ENCODE assay signal across 8 cellular contexts in genomic region chr15:74613953-74614743, GRCh38. TPM values are rescaled to one million over a fixed set of nuclear protein-coding genes. Genes with fewer than 3 reads are reported as not detected.
DNase-seq lines count a peak whose midpoint lies in the region; ATAC-seq, FAIRE-seq and TF ChIP-seq lines count a peak whose summit lies in the region.

No MANE protein-coding gene starts in this region.

- no peaks in the 10 kb centered on the region for H3K9me1 ChIP-seq in endothelial cell of umbilical vein (replicated peaks; ENCODE audit: control insufficient read depth, extremely low read depth, insufficient read depth, low read length)

- H3K27ac ChIP-seq in DOHH2 (ENCODE audit: low read depth, low read length) (no peak overlapping the region), OCI-LY1 (ENCODE audit: low read depth, low read length, poor library complexity, severe bottlenecking) (no peak overlapping the region), endothelial cell of umbilical vein (ENCODE audit: insufficient read depth, low read depth, low read length) (no peak overlapping the region)

- peak overlapping the region; percentile 60 for H3K27ac Mint-ChIP-seq in osteocyte (ENCODE audit: unreplicated experiment)

- intact Hi-C loops in endothelial cell of umbilical vein (cut with micrococcal nuclease), result loop anchor here (1.0 to 2.0 kb wide), 4 partner anchors 15 to 153 kb away; partner anchors contain the start of gene UBL7

- DNase-seq in endothelial cell of umbilical vein (ENCODE audit: low read depth, low spot score), result peak; percentile 77
- no peak for DNase-seq in osteocyte (ENCODE audit: extremely low spot score, unreplicated experiment)
- no peak for DNase-seq in medulla oblongata (ENCODE audit: extremely low spot score)
- no peak for DNase-seq in left lobe of liver (ENCODE audit: low spot score)
- DNase-seq in DMS53 treated with DMSO at 0.1 percent for 48 hours (lab: John Stamatoyannopoulos, UW; ENCODE audit: unreplicated experiment), result no peak

- H3K9me3 Mint-ChIP-seq in osteocyte (ENCODE audit: unreplicated experiment), result no peaks in the 10 kb centered on the region

- H3K36me3 Mint-ChIP-seq in osteocyte (ENCODE audit: unreplicated experiment), result no peaks in the 10 kb centered on the region

- H3K9ac ChIP-seq in OCI-LY1 (ENCODE audit: low read length) (peak overlapping the region; percentile 59), endothelial cell of umbilical vein (replicated peaks; ENCODE audit: extremely low read depth, insufficient read depth, low read length) (peak overlapping the region; percentile 98)

- peak; percentile 63 for FAIRE-seq in endothelial cell of umbilical vein (lab: Jason Lieb, UNC)

- H2AFZ ChIP-seq in OCI-LY1 (ENCODE audit: low read length) (no peak overlapping the region), endothelial cell of umbilical vein (ENCODE audit: low read depth, low read length) (peak overlapping the region; percentile 82)

- peaks cover 21% of the 10 kb centered on the region for H3K4me1 Mint-ChIP-seq in osteocyte (ENCODE audit: unreplicated experiment)

- H4K20me1 ChIP-seq in DOHH2 (ENCODE audit: control insufficient read depth, insufficient read depth, low read depth, low read length) (peaks cover 26% of the 10 kb centered on the region), OCI-LY1 (ENCODE audit: insufficient read depth, low read length) (no peaks in the 10 kb centered on the region), endothelial cell of umbilical vein (replicated peaks; ENCODE audit: control insufficient read depth, extremely low read depth, insufficient read depth, low read length) (peaks cover 6% of the 10 kb centered on the region)

- H3K4me1 ChIP-seq in DOHH2 (ENCODE audit: control insufficient read depth, low read length) (peaks cover 24% of the 10 kb centered on the region), OCI-LY1 (ENCODE audit: insufficient read depth, low read length, severe bottlenecking) (peaks cover 27% of the 10 kb centered on the region), endothelial cell of umbilical vein (ENCODE audit: control insufficient read depth, extremely low read depth, insufficient read depth, low read length) (peaks cover 9% of the 10 kb centered on the region)

- peak overlapping the region; percentile 96 for H3K4me2 ChIP-seq in DOHH2 (ENCODE audit: low read length)
- peak overlapping the region; percentile 67 for H3K4me2 ChIP-seq in OCI-LY1 (ENCODE audit: low read length)
- peak overlapping the region; percentile 77 for H3K4me2 ChIP-seq in endothelial cell of umbilical vein (ENCODE audit: insufficient read depth, low read length)

- ATAC-seq in left lobe of liver (no peak), GM19452 (IDR thresholded peaks at IDR 0.05; ENCODE audit: unreplicated experiment) (no peak)

- CTCF ChIA-PET in endothelial cell of umbilical vein (lab: Charles Lee), result interaction anchor here (0.6 to 3.1 kb wide), 3 partner anchors 16 to 122 kb away, joined by 3 to 7 read pairs (median 5); no protein-coding TSS in a partner anchor

- peak overlapping the region; percentile 98 for H3K4me3 ChIP-seq in DOHH2 (ENCODE audit: low read length)
- peak overlapping the region; percentile 94 for H3K4me3 ChIP-seq in OCI-LY1 (ENCODE audit: low read depth, low read length, poor library complexity, severe bottlenecking)
- H3K4me3 ChIP-seq in endothelial cell of umbilical vein (replicated peaks in 1 of 3; ENCODE audit: insufficient read depth in 1 of 3, low read depth in 1 of 3, low read length in 3 of 3), result peak overlapping the region; percentile 21 to 93 (median 91)

- TF ChIP-seq CTCF in DOHH2 (IDR thresholded peaks at IDR 0.05; ENCODE audit: low read depth, low read length, poor library complexity, severe bottlenecking) (no peak), OCI-LY1 (IDR thresholded peaks at IDR 0.05; ENCODE audit: low read length) (no peak), endothelial cell of umbilical vein (IDR thresholded peaks at IDR 0.05; ENCODE audit: extremely low read depth in 1 of 2, insufficient read depth in 1 of 2, low read depth in 1 of 2, low read length in 2 of 2) (no peak), osteocyte (IDR thresholded peaks at IDR 0.05) (no peak)

- H3F3A ChIP-seq in DOHH2 (ENCODE audit: control insufficient read depth, insufficient read depth), result peaks cover 10% of the 10 kb centered on the region
- H3F3A ChIP-seq in OCI-LY1 (ENCODE audit: insufficient read depth, low read length), result no peaks in the 10 kb centered on the region

- H3K27me3 ChIP-seq in DOHH2 (ENCODE audit: control insufficient read depth, low read length), result 0 out of 2 replicates have a peak, but pooled peaks cover 7% of the 10 kb centered on the region
- H3K27me3 ChIP-seq in OCI-LY1 (ENCODE audit: insufficient read depth, low read length), result no peaks in the 10 kb centered on the region
- no peaks in the 10 kb centered on the region for H3K27me3 ChIP-seq in endothelial cell of umbilical vein (ENCODE audit: control insufficient read depth in 2 of 2, insufficient read depth in 2 of 2, low read length in 2 of 2)

- POLR2A ChIA-PET in endothelial cell of umbilical vein (lab: Charles Lee), result interaction anchor here (1.1 to 1.7 kb wide), 2 partner anchors 16 to 68 kb away, joined by 3 to 5 read pairs; no protein-coding TSS in a partner anchor

- peaks cover 32% of the 10 kb centered on the region for H3K36me3 ChIP-seq in DOHH2 (ENCODE audit: control insufficient read depth, low read length)
- H3K36me3 ChIP-seq in OCI-LY1 (ENCODE audit: insufficient read depth, low read length), result no peaks in the 10 kb centered on the region; the same call in 1 of the 2 replicates
- H3K36me3 ChIP-seq in endothelial cell of umbilical vein (ENCODE audit: control insufficient read depth in 2 of 2, extremely low read depth in 1 of 2, insufficient read depth in 2 of 2, low read length in 2 of 2), result peaks cover 0 to 1% of the 10 kb centered on the region in 2 experiments

- H3K9me3 ChIP-seq in DOHH2 (ENCODE audit: control insufficient read depth, insufficient read depth, low read length) (no peaks in the 10 kb centered on the region), OCI-LY1 (ENCODE audit: low read length) (no peaks in the 10 kb centered on the region), endothelial cell of umbilical vein (replicated peaks; ENCODE audit: control insufficient read depth, insufficient read depth, low read length) (no peaks in the 10 kb centered on the region)

- H3K9me2 ChIP-seq in DOHH2 (replicated peaks; ENCODE audit: control insufficient read depth, low read length) (no peaks in the 10 kb centered on the region), OCI-LY1 (ENCODE audit: low read depth, low read length) (no peaks in the 10 kb centered on the region)

- H3K79me2 ChIP-seq in DOHH2 (ENCODE audit: control insufficient read depth, low read length), result peaks cover 41% of the 10 kb centered on the region
- peaks cover 31% of the 10 kb centered on the region for H3K79me2 ChIP-seq in OCI-LY1 (ENCODE audit: insufficient read depth, low read length)
- peaks cover 35% of the 10 kb centered on the region for H3K79me2 ChIP-seq in endothelial cell of umbilical vein (ENCODE audit: control insufficient read depth, insufficient read depth, low read length)

- peaks cover 5% of the 10 kb centered on the region for H3K27me3 Mint-ChIP-seq in osteocyte (ENCODE audit: unreplicated experiment)

- no TSS peak for BruUV-seq in endothelial cell of umbilical vein (replicated peaks; lab: Mats Ljungman, UMichigan)

- H3K4me3 Mint-ChIP-seq in osteocyte (ENCODE audit: unreplicated experiment), result peak overlapping the region; percentile 64

- dilution Hi-C loops in endothelial cell of umbilical vein (cut with MboI; ENCODE audit: extremely low pct_ligation_motif_present, low sequenced_read_pairs), result no loop called here

- TF ChIP-seq POLR2A in endothelial cell of umbilical vein (IDR thresholded peaks at IDR 0.05; ENCODE audit: low read depth, low read length), result no peak

TF ChIP-seq in endothelial cell of umbilical vein, 7 proteins besides CTCF, POLR2A, EP300 and RAD21:
- TF ChIP-seq FOS (IDR thresholded peaks at IDR 0.05; ENCODE audit: borderline replicate concordance, insufficient read depth, low read length) (no peak), MYC (IDR thresholded peaks at IDR 0.05; ENCODE audit: low read depth, low read length) (no peak), EZH2 (IDR thresholded peaks at IDR 0.05; ENCODE audit: borderline replicate concordance, low read depth, low read length, severe bottlenecking) (no peak), JUN (IDR thresholded peaks at IDR 0.05; ENCODE audit: borderline replicate concordance, insufficient read depth, insufficient read length, low read depth) (no peak), MAX (IDR thresholded peaks at IDR 0.05; ENCODE audit: insufficient read depth, insufficient read length) (no peak), POLR2AphosphoS5 (IDR thresholded peaks at IDR 0.05; ENCODE audit: insufficient read depth, low read depth, low read length) (no peak), GATA2 (IDR thresholded peaks at IDR 0.05; ENCODE audit: insufficient read depth, insufficient read length, low read depth, low read length) (no peak)

RNA-seq across cellular contexts. Expression of gene CLK3, which starts 1.5 kb away (rescaled TPM):
- 69.2 and 75.5 TPM in 2 replicates for total RNA-seq in endothelial cell of umbilical vein
- polyA plus RNA-seq in endothelial cell of umbilical vein, result 97.9 and 121 TPM in 2 replicates
- polyA plus RNA-seq in endothelial cell of umbilical vein (2011; cell fraction: cytosol; rRNA removed), result 64.8 and 71.4 TPM in 2 replicates
- 248 and 285 TPM in 2 replicates for polyA plus RNA-seq in endothelial cell of umbilical vein (2011; cell fraction: nucleus; rRNA removed)
- polyA plus RNA-seq in endothelial cell of umbilical vein (2012), result 36.7 and 55.9 TPM in 2 replicates
- 112 and 115 TPM in 2 replicates for polyA minus RNA-seq in endothelial cell of umbilical vein
- polyA minus RNA-seq in endothelial cell of umbilical vein (2011; cell fraction: cytosol; rRNA and poly(A)+ RNA removed), result 28.9 TPM
- 110 and 160 TPM in 2 replicates for polyA minus RNA-seq in endothelial cell of umbilical vein (2011; cell fraction: nucleus; rRNA and poly(A)+ RNA removed)
- 51.3 and 53.2 TPM in 2 replicates for total RNA-seq in osteocyte
- 32.3 TPM for total RNA-seq in left lobe of liver
